In the genomic region with DNA sequence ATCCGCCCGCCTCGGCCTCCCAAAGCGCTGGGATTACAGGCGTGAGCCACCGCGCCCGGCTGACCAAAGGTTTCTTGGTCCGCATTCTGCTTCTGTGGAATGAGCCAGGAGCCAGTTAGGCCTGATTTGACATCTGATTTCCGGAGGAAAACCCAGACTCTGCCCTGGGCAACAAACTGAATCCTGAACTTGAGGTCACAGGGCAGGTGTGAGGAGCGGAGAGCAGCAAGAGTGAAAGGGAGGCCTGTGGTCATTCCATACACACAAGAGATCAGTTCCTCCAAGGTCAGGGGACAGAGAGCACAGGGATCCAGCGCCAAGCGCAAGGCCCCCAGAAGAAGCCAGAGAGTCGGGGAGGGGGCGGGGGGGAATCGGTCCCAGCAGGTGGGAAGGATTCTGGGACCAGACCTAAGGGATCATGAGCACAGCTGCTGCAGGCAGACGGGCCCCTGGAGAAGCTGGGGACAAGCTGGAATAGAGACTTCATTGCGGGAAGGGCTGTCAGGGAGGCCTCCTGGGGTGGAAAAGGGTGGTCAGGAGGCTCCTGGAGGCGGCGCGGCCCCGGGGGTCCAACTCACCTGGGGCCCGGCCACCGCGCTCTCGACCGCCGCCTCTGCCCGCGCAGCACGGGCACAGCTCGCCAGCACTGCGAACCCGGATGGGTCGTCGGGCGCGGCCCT, we compare ENCODE assay signal across 1 cellular context.
TF ChIP-seq lines count a peak whose summit lies in the region.

No MANE protein-coding gene starts in this region.

TF ChIP-seq in A549, 52 proteins besides CTCF, POLR2A, EP300 and RAD21:
- TF ChIP-seq, protein P1, sequence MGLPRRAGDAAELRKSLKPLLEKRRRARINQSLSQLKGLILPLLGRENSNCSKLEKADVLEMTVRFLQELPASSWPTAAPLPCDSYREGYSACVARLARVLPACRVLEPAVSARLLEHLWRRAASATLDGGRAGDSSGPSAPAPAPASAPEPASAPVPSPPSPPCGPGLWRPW (IDR thresholded peaks at IDR 0.05): no peak
- TF ChIP-seq TFCP2L1 (CRISPR knock-in tag; IDR thresholded peaks at IDR 0.05): 0 out of 2 replicates have a peak, but pooled peaks have one; percentile 18
- TF ChIP-seq, protein P2, sequence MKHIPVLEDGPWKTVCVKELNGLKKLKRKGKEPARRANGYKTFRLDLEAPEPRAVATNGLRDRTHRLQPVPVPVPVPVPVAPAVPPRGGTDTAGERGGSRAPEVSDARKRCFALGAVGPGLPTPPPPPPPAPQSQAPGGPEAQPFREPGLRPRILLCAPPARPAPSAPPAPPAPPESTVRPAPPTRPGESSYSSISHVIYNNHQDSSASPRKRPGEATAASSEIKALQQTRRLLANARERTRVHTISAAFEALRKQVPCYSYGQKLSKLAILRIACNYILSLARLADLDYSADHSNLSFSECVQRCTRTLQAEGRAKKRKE (CRISPR knock-in tag; IDR thresholded peaks at IDR 0.05; ENCODE audit: low read depth): no peak
- no peak for TF ChIP-seq FOSL2 (IDR thresholded peaks at IDR 0.05)
- no peak for TF ChIP-seq FOSL2 (CRISPR knock-in tag; IDR thresholded peaks at IDR 0.05)
- no peak for TF ChIP-seq FOXS1 (CRISPR knock-in tag; IDR thresholded peaks at IDR 0.05)
- TF ChIP-seq HOXA7 (CRISPR knock-in tag; IDR thresholded peaks at IDR 0.05): no peak
- TF ChIP-seq JUN (IDR thresholded peaks at IDR 0.05): no peak
- TF ChIP-seq HOXB13 (CRISPR knock-in tag; IDR thresholded peaks at IDR 0.05; ENCODE audit: low read depth): no peak
- TF ChIP-seq HEYL (CRISPR knock-in tag; IDR thresholded peaks at IDR 0.05): no peak
- no peak for TF ChIP-seq RARB (CRISPR knock-in tag; IDR thresholded peaks at IDR 0.05)
- TF ChIP-seq NPAS2 (CRISPR knock-in tag; IDR thresholded peaks at IDR 0.05; ENCODE audit: borderline replicate concordance): no peak
- TF ChIP-seq SREBF2 (IDR thresholded peaks at IDR 0.05): no peak
- TF ChIP-seq MYC (IDR thresholded peaks at IDR 0.05; ENCODE audit: borderline replicate concordance, low read length): no peak
- TF ChIP-seq PHF8 (IDR thresholded peaks at IDR 0.05; ENCODE audit: borderline replicate concordance, low read depth): peak; percentile 55
- TF ChIP-seq KDM5A (IDR thresholded peaks at IDR 0.05): no peak
- TF ChIP-seq, protein P3, sequence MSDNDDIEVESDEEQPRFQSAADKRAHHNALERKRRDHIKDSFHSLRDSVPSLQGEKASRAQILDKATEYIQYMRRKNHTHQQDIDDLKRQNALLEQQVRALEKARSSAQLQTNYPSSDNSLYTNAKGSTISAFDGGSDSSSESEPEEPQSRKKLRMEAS (IDR thresholded peaks at IDR 0.05): no peak; the same call in 1 of the 2 replicates
- no peak for TF ChIP-seq ESRRA (IDR thresholded peaks at IDR 0.05; ENCODE audit: borderline replicate concordance, low read length)
